In the genomic region with DNA sequence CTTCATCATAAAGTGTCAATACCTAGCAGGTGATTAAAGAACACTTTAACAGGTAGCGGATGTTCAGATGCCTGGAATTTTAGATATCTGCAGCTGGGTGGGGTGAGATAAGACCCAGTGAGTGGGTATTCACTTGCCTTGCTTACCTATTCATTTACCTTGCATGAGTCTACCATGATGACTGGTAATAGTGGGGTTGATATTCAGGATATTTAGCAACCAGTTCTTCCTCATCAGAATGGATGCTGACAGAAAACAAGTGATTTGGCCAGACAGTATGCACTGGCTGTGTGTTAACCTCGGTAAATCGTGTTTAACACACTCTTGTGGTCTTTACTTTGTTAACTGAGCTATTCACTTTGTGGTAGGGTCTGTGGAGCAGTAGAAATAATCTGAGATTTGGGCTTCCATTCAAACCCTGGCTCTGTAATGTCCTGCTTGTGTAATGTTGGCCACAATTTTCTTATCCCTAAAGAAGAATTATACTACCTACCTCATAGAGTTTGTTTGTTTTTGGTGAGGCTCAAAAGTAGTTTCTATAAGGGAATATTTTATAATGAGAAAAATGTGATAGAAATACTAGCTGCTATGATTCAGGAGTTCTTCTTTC, we compare ENCODE assay signal across 17 cellular contexts.
DNase-seq lines count a peak whose midpoint lies in the region; ATAC-seq, FAIRE-seq and TF ChIP-seq lines count a peak whose summit lies in the region.
"Had no signal": no experiment of that assay in that cellular context is flagged by ENCODE, and none has a peak within 500 bp of the region (broad histone marks: within the 10 kb centered on the region; RNA-seq: fewer than 3 reads in every experiment).

No MANE protein-coding gene starts in this region.

- ATAC-seq in A549 (no peak), body of pancreas (no peak)

- peak overlapping the region; percentile 69 to 82 for H3K27ac ChIP-seq in A549
- peak overlapping the region; percentile 34; the same call in 1 of the 2 replicates for H3K27ac ChIP-seq in KMS-11
- peak overlapping the region in 3 of 4 donors; percentile 26 to 87 (median 76) for H3K27ac ChIP-seq in body of pancreas
- H3K27ac ChIP-seq: tibial artery had no signal

- H3K9me3 ChIP-seq in A549 (peaks cover 6% of the 10 kb centered on the region; the same call in 1 of the 3 replicates), body of pancreas (no peaks in the 10 kb centered on the region)
- H3K9me3 ChIP-seq: tibial artery had no signal

- TF ChIP-seq CTCF in A549 (IDR thresholded peaks at IDR 0.05) (no peak), KMS-11 (conservative IDR thresholded peaks at IDR 0.05; ENCODE audit: low read depth, low read length) (no peak), body of pancreas (IDR thresholded peaks at IDR 0.05) (no peak)

- 0 out of 2 replicates have a peak overlapping the region, but pooled peaks have one; percentile 1 for H3K9ac ChIP-seq in KMS-11

- FAIRE-seq in A549 (lab: Jason Lieb, UNC) = no peak
- FAIRE-seq: frontal cortex had no signal

- H3K36me3 ChIP-seq in KMS-11 (ENCODE audit: insufficient read depth) = no peaks in the 10 kb centered on the region
- no peaks in the 10 kb centered on the region for H3K36me3 ChIP-seq in body of pancreas (replicated peaks in 1 of 2; ENCODE audit: insufficient read depth in 1 of 2, low read depth in 2 of 2)
- H3K36me3 ChIP-seq: tibial artery had no signal

- CTCF ChIA-PET in A549 (lab: Yijun Ruan, JAX) = interaction anchor here (0.6 kb wide), 1 partner anchor 228 kb away, joined by 3 read pairs; no protein-coding TSS in a partner anchor

- TF ChIP-seq POLR2A in A549 (IDR thresholded peaks at IDR 0.05; ENCODE audit: low read length) (no peak), body of pancreas (IDR thresholded peaks at IDR 0.05) (no peak)

- H3K27me3 ChIP-seq in KMS-11 (ENCODE audit: insufficient read depth, low read depth) = no peaks in the 10 kb centered on the region
- no peaks in the 10 kb centered on the region for H3K27me3 ChIP-seq in body of pancreas
- H3K27me3 ChIP-seq: tibial artery had no signal

- TF ChIP-seq RAD21 in A549 (conservative IDR thresholded peaks at IDR 0.05 in 1 of 2, IDR thresholded peaks at IDR 0.05 in 1 of 2) = no peak

- intact Hi-C loops in body of pancreas (cut with DNase I) = no loop called here

- DNase-seq in A549 (ENCODE audit: low read depth in 1 of 2, low spot score in 1 of 2) = no peak
- no peak for DNase-seq in body of pancreas
- peak; percentile 10 for DNase-seq in kidney tubule cell (ENCODE audit: low spot score)
- no peak for DNase-seq in NCI-H2171 treated with DMSO at 0.1 percent for 48 hours (lab: John Stamatoyannopoulos, UW)
- no peak for DNase-seq in activated naive CD4-positive, alpha-beta T cell treated with Interleukin-2 at 50 U/mL for 16 hours
- DNase-seq in NCI-H526 treated with DMSO at 0.1 percent for 48 hours (lab: John Stamatoyannopoulos, UW) = no peak
- no peak for DNase-seq in midbrain (lab: John Stamatoyannopoulos, UW)
- DNase-seq: activated CD4-positive, alpha-beta T cell treated with anti-CD3 and anti-CD28 coated beads for 36 hours; activated effector memory CD4-positive, alpha-beta T cell treated with Interleukin-2 at 50 U/mL for 16 hours; amniotic stem cell; KG1; NCI-H2171; NCI-H82; stimulated activated naive B cell treated with anti-CD40 and anti-IgM and Interleukin-4, amounts not matched to agents 10 μg/mL and 1 μg/mL and 100 μg/mL, for 72 hours; tibial artery had no signal

- H2AFZ ChIP-seq in KMS-11 (ENCODE audit: low read depth) = no peak overlapping the region

- POLR2A ChIA-PET in A549 (lab: Yijun Ruan, JAX) = interaction anchor here (1.0 kb wide), 1 partner anchor 15 kb away, joined by 3 read pairs; no protein-coding TSS in a partner anchor

- H4K20me1 ChIP-seq in KMS-11 (ENCODE audit: insufficient read depth) = no peaks in the 10 kb centered on the region

- H3K4me1 ChIP-seq in A549 (peaks cover 37% of the 10 kb centered on the region), KMS-11 (ENCODE audit: low read depth, poor library complexity, severe bottlenecking) (peaks cover 36% of the 10 kb centered on the region), body of pancreas (peaks cover 49% of the 10 kb centered on the region)

- H3K79me2 ChIP-seq in KMS-11 (ENCODE audit: insufficient read depth, low read depth) = no peaks in the 10 kb centered on the region

- TF ChIP-seq EP300 in A549 (IDR thresholded peaks at IDR 0.05) = no peak

- H3K4me2 ChIP-seq in A549 (peak overlapping the region; percentile 68), KMS-11 (peak overlapping the region; percentile 61)

- H3K4me3 ChIP-seq in A549 (no peak overlapping the region), KMS-11 (IDR thresholded peaks at IDR 0.05; ENCODE audit: insufficient read depth, low read depth, low read length) (no peak overlapping the region), body of pancreas (no peak overlapping the region)
- H3K4me3 ChIP-seq: tibial artery had no signal

- WGBS in A549 (ENCODE audit: missing lambda C conversion rate) = 73% methylated on average over 3 of the region's 3 CpGs
- 79 to 89% methylated on average over 3 of the region's 3 CpGs for WGBS in body of pancreas, 2 donors

TF ChIP-seq in A549, 52 proteins besides CTCF, POLR2A, EP300 and RAD21:
- TF ChIP-seq NFE2L2 (conservative IDR thresholded peaks at IDR 0.05; ENCODE audit: low read length) (no peak), MAZ (IDR thresholded peaks at IDR 0.05; ENCODE audit: borderline replicate concordance, low read depth, low read length) (no peak), CEBPB (IDR thresholded peaks at IDR 0.05) (no peak), ESRRA (IDR thresholded peaks at IDR 0.05; ENCODE audit: borderline replicate concordance, low read length) (no peak), NPAS2 (CRISPR knock-in tag; IDR thresholded peaks at IDR 0.05; ENCODE audit: borderline replicate concordance) (no peak), SMC3 (IDR thresholded peaks at IDR 0.05) (no peak), RNF2 (IDR thresholded peaks at IDR 0.05; ENCODE audit: borderline replicate concordance, low read depth) (no peak), HDAC2 (IDR thresholded peaks at IDR 0.05) (no peak), PHF8 (IDR thresholded peaks at IDR 0.05; ENCODE audit: borderline replicate concordance, low read depth) (no peak), MAFK (IDR thresholded peaks at IDR 0.05; ENCODE audit: partially characterized antibody) (no peak), HOXA7 (CRISPR knock-in tag; IDR thresholded peaks at IDR 0.05) (no peak), RCOR1 (IDR thresholded peaks at IDR 0.05; ENCODE audit: low read depth, low read length) (no peak)
- TF ChIP-seq, protein P1, sequence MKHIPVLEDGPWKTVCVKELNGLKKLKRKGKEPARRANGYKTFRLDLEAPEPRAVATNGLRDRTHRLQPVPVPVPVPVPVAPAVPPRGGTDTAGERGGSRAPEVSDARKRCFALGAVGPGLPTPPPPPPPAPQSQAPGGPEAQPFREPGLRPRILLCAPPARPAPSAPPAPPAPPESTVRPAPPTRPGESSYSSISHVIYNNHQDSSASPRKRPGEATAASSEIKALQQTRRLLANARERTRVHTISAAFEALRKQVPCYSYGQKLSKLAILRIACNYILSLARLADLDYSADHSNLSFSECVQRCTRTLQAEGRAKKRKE (CRISPR knock-in tag; IDR thresholded peaks at IDR 0.05; ENCODE audit: low read depth) = no peak
- TF ChIP-seq, protein P2, sequence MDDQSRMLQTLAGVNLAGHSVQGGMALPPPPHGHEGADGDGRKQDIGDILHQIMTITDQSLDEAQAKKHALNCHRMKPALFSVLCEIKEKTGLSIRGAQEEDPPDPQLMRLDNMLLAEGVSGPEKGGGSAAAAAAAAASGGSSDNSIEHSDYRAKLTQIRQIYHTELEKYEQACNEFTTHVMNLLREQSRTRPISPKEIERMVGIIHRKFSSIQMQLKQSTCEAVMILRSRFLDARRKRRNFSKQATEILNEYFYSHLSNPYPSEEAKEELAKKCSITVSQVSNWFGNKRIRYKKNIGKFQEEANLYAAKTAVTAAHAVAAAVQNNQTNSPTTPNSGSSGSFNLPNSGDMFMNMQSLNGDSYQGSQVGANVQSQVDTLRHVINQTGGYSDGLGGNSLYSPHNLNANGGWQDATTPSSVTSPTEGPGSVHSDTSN (IDR thresholded peaks at IDR 0.05) = no peak
TF ChIP-seq in A549: peak in this region for 0.
